Comparison of ENCODE assay signal across 8 cellular contexts in the genomic region with DNA sequence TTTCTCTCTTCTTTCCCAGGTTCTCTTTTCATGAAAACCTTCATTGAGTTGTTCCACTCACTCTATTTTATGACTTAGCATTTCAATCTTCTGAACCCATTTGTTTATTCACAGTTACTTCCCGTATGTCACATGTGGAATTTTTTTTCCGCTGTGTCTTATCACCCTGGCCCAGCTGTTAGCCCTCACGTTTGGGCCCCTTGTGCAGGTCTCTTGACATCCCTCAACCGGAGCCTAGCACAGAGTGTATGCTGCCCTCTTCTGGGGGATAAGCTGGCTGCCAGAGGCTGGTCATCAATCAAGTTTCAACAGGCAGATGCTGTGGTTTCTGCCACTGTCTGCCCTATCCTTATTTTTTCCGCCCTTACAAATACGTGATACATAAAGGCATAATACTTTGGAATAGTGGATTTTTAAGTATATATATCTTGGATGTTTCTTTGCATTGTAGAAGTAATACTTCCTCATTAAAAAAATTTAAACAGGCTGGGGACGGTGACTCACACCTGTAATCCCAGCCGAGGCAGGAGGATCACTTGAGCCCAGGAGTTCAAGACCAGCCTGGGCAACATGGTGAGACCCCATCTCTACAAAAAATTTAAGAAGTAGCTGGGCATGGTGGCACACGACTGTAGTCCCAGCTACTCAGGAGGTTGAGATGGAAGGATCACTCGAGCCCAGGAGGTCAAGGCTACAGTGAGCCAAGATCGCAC. TPM values are rescaled to one million over a fixed set of nuclear protein-coding genes. Genes with fewer than 3 reads are reported as not detected.
DNase-seq lines count a peak whose midpoint lies in the region; ATAC-seq and TF ChIP-seq lines count a peak whose summit lies in the region.

No MANE protein-coding gene starts in this region.

- no peaks in the 10 kb centered on the region for H3K4me1 ChIP-seq in mucosa of descending colon (ENCODE audit: low read depth)

- ATAC-seq in mucosa of descending colon (peak; percentile 57), HG02840 (IDR thresholded peaks at IDR 0.05; ENCODE audit: low FRiP score, unreplicated experiment) (no peak), HG02763 (IDR thresholded peaks at IDR 0.05; ENCODE audit: unreplicated experiment) (no peak)

- TF ChIP-seq CTCF in choroid plexus epithelial cell (conservative IDR thresholded peaks at IDR 0.05; ENCODE audit: low read depth, low read length): peak; percentile 91
- no peak for TF ChIP-seq CTCF in mucosa of descending colon (IDR thresholded peaks at IDR 0.05)

- no peaks in the 10 kb centered on the region for H3K9me3 ChIP-seq in mucosa of descending colon

- H3K4me3 ChIP-seq in choroid plexus epithelial cell (ENCODE audit: low read depth, low read length) (no peak overlapping the region), mucosa of descending colon (no peak overlapping the region)

- DNase-seq in DMS114 treated with DMSO at 0.1 percent for 48 hours (lab: John Stamatoyannopoulos, UW; ENCODE audit: unreplicated experiment): peak; percentile 27
- DNase-seq in KG1 (lab: John Stamatoyannopoulos, UW): peak; percentile 21
- peak; percentile 9 for DNase-seq in SW480 (ENCODE audit: low spot score)
- DNase-seq in choroid plexus epithelial cell (ENCODE audit: low read depth): peak; percentile 87
- peak in 2 of 3 donors; percentile 28 to 31 for DNase-seq in mucosa of descending colon
- DNase-seq in LoVo (ENCODE audit: low spot score): no peak

- intact Hi-C loops in mucosa of descending colon (cut with DNase I, micrococcal nuclease): no loop called here

- H3K36me3 ChIP-seq in mucosa of descending colon (ENCODE audit: low read depth): peaks cover 6% of the 10 kb centered on the region

RNA-seq across cellular contexts. Expression of gene RNF8, which starts 38.8 kb away (rescaled TPM):
- total RNA-seq in mucosa of descending colon: 10 to 100 TPM; 11.2 to 16.3 (median 11.4) TPM

RNA-seq across cellular contexts. Expression of gene TMEM217, which starts 57.0 kb away (rescaled TPM):
- total RNA-seq in mucosa of descending colon: 1 to 10 TPM in 2 of 3 donors, under 1 TPM in 1; 0.96 to 1.6 (median 1.5) TPM

RNA-seq across cellular contexts. Expression of gene TBC1D22B, which starts 57.4 kb away (rescaled TPM):
- 10 to 100 TPM; 12.9 to 15.5 (median 14.8) TPM for total RNA-seq in mucosa of descending colon
